Comparison of ENCODE assay signal across 1 cellular context in genomic region chr7:150378115-150378852, GRCh38.
A peak's percentile ranks its signal among the peaks of the same experiment; 100 is the strongest.
TF ChIP-seq lines count a peak whose summit lies in the region.

No MANE protein-coding gene starts in this region.

TF ChIP-seq in HepG2, 621 proteins besides CTCF, POLR2A, EP300 and RAD21 (continued from another document and continues in another):
- no peak; the same call in 1 of the 2 replicates for TF ChIP-seq ELF3 (CRISPR knock-in tag; IDR thresholded peaks at IDR 0.05)
- TF ChIP-seq SIN3A (IDR thresholded peaks at IDR 0.05; ENCODE audit: borderline replicate concordance, low read depth, low read length) = no peak
- TF ChIP-seq ZNF260 (CRISPR knock-in tag; IDR thresholded peaks at IDR 0.05; ENCODE audit: borderline replicate concordance, low read depth) = no peak
- peak; percentile 13; the same call in 1 of the 2 replicates for TF ChIP-seq ZSCAN31 (CRISPR knock-in tag; IDR thresholded peaks at IDR 0.05; ENCODE audit: low read depth)
- TF ChIP-seq ZNF572 (CRISPR knock-in tag; IDR thresholded peaks at IDR 0.05) = 0 out of 2 replicates have a peak, but pooled peaks have one; percentile 13
- no peak for TF ChIP-seq YEATS4 (CRISPR knock-in tag; IDR thresholded peaks at IDR 0.05; ENCODE audit: borderline replicate concordance)
- no peak; the same call in 1 of the 2 replicates for TF ChIP-seq ZFY (CRISPR knock-in tag; IDR thresholded peaks at IDR 0.05)
- no peak for TF ChIP-seq NFAT5 (CRISPR knock-in tag; IDR thresholded peaks at IDR 0.05)
- TF ChIP-seq TFAP4 (IDR thresholded peaks at IDR 0.05; ENCODE audit: borderline replicate concordance, low read depth) = peak; percentile 95
- peak; percentile 61; the same call in 1 of the 2 replicates for TF ChIP-seq ZNF414 (CRISPR knock-in tag; IDR thresholded peaks at IDR 0.05)
- no peak for TF ChIP-seq ZBED4 (CRISPR knock-in tag; IDR thresholded peaks at IDR 0.05; ENCODE audit: borderline replicate concordance)
- no peak for TF ChIP-seq DZIP1 (CRISPR knock-in tag; IDR thresholded peaks at IDR 0.05)
- no peak for TF ChIP-seq PLSCR1 (CRISPR knock-in tag; IDR thresholded peaks at IDR 0.05; ENCODE audit: borderline replicate concordance)
- no peak for TF ChIP-seq ZNF790 (CRISPR knock-in tag; IDR thresholded peaks at IDR 0.05; ENCODE audit: borderline replicate concordance)
- no peak for TF ChIP-seq ZNF672 (CRISPR knock-in tag; IDR thresholded peaks at IDR 0.05)
- no peak for TF ChIP-seq ATAD3A (CRISPR knock-in tag; IDR thresholded peaks at IDR 0.05)
- peak; percentile 18; the same call in 1 of the 2 replicates for TF ChIP-seq MIER2 (CRISPR knock-in tag; IDR thresholded peaks at IDR 0.05)
- no peak for TF ChIP-seq BCLAF1 (IDR thresholded peaks at IDR 0.05)
- no peak for TF ChIP-seq FOSL1 (CRISPR knock-in tag; IDR thresholded peaks at IDR 0.05; ENCODE audit: borderline replicate concordance)
- TF ChIP-seq HMGXB4 (CRISPR knock-in tag; IDR thresholded peaks at IDR 0.05; ENCODE audit: borderline replicate concordance in 1 of 2, low read depth in 1 of 2) = peak; percentile 37 to 46; a peak in 3 of 4 replicates
- TF ChIP-seq HINFP (CRISPR knock-in tag; IDR thresholded peaks at IDR 0.05; ENCODE audit: low read depth) = peak; percentile 84; the same call in 1 of the 2 replicates
- TF ChIP-seq SETDB1 (CRISPR knock-in tag; IDR thresholded peaks at IDR 0.05; ENCODE audit: borderline replicate concordance) = no peak
- TF ChIP-seq XRCC5 (optimal IDR thresholded peaks at IDR 0.05; ENCODE audit: low read length) = peak; percentile 37
- no peak for TF ChIP-seq MNT (IDR thresholded peaks at IDR 0.05)
- no peak for TF ChIP-seq ZNF720 (CRISPR knock-in tag; IDR thresholded peaks at IDR 0.05)
